Comparison of ENCODE assay signal across 24 cellular contexts in the genomic region with DNA sequence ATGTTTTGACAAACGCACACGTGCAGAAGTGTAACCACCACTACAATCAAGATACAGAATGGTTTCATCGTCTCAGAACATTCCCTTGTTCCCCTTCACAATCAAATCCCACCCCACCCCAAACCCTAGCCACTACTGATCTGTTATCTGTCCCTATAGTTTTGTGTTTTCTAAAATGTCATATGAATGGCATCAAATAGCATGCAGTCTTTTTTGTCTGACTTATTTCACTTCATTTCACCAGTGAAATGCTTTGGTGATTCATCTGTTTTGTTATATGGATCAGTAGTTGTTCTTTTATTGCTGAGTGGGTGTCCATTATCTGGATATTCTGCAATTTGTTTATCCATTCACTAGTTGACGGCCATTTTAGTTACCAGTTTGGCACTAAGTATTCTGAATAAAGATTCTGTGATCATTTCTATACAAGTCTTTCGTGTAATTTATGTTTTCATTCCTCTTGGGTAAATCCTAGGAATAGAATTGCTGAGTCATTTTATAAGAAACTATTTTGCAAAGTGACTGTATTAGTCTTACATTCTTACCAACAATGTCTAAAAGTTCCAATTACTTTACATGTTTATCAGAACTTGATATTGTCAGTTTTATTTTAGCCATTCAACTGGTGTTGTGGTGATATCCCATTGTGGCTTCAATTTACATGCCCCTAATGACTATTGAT.
"Had no signal": no experiment of that assay in that cellular context is flagged by ENCODE, and none has a peak within 500 bp of the region (broad histone marks: within the 10 kb centered on the region; RNA-seq: fewer than 3 reads in every experiment).

No MANE protein-coding gene starts in this region.

- DNase-seq: activated CD4-positive, alpha-beta T cell treated with anti-CD3 and anti-CD28 coated beads, Interleukin-2, amount 10 ng/mL, durations not matched to agents 7 days and 5 days; activated CD4-positive, CD25-positive, alpha-beta regulatory T cell treated with anti-CD3 and anti-CD28 coated beads, Interleukin-2, amount 50 U/mL, for 72 hours; activated CD8-positive, alpha-beta memory T cell treated with anti-CD3 and anti-CD28 coated beads, Interleukin-2, amount 10 ng/mL, durations not matched to agents 7 days and 5 days; activated CD8-positive, alpha-beta T cell treated with anti-CD3 and anti-CD28 coated beads for 36 hours; activated gamma-delta T cell; activated T-cell treated with anti-CD3 and anti-CD28 coated beads for 4 hours; colonic mucosa; endodermal cell; foreskin melanocyte; glutamatergic neuron; hippocampal formation; left cardiac atrium; pancreas; psoas muscle; right cardiac atrium; stomach; WERI-Rb-1 had no signal

- H3K4me3 ChIP-seq: ascending aorta, breast epithelium, colonic mucosa, pancreas, psoas muscle, skin epidermis, stomach, suprapubic skin, tibial nerve had no signal

- ATAC-seq: activated CD8-positive, alpha-beta memory T cell treated with anti-CD3 and anti-CD28 coated beads, Interleukin-2, amount 10 ng/mL, durations not matched to agents 7 days and 5 days; activated CD8-positive, alpha-beta T cell treated with anti-CD3 and anti-CD28 coated beads for 36 hours; natural killer cell treated with Interleukin-12 subunit alpha and Interleukin-12 subunit beta and Interleukin-15 and Interleukin-18, amount 100 ng/mL, for 72 hours; pancreas; psoas muscle; stimulated activated memory B cell treated with anti-CD40 and anti-IgM and Interleukin-4, amounts not matched to agents 10 μg/mL and 1 μg/mL and 100 μg/mL, for 72 hours had no signal
